ENCODE assay signal across 11 cellular contexts in genomic region chr19:41428481-41428859, GRCh38. TPM values are rescaled to one million over a fixed set of nuclear protein-coding genes. Genes with fewer than 3 reads are reported as not detected.
DNase-seq lines count a peak whose midpoint lies in the region; ATAC-seq and TF ChIP-seq lines count a peak whose summit lies in the region.
"Had no signal": no experiment of that assay in that cellular context is flagged by ENCODE, and none has a peak within 500 bp of the region (broad histone marks: within the 10 kb centered on the region; RNA-seq: fewer than 3 reads in every experiment).

No MANE protein-coding gene starts in this region.

- H3K4me1 ChIP-seq in adipocyte (ENCODE audit: control insufficient read depth, insufficient read depth, low read length) (peaks cover 17% of the 10 kb centered on the region), left lung (peaks cover 14 to 64% of the 10 kb centered on the region in 2 donors), stomach smooth muscle (ENCODE audit: control insufficient read depth, insufficient read depth, low read length) (peaks cover 27% of the 10 kb centered on the region)

- H3K9ac ChIP-seq in adipocyte (ENCODE audit: low read length), result peak overlapping the region; percentile 69
- peak overlapping the region in 1 of 2 donors; percentile 64 for H3K9ac ChIP-seq in stomach smooth muscle (ENCODE audit: low read length in 2 of 2)

- H3K4me3 ChIP-seq in adipocyte (ENCODE audit: low read length), result no peak overlapping the region
- H3K4me3 ChIP-seq in left lung, result peak overlapping the region; percentile 49 to 71
- peak overlapping the region; percentile 52 to 81 for H3K4me3 ChIP-seq in stomach smooth muscle (ENCODE audit: low read length in 2 of 2)
- H3K4me3 ChIP-seq: testis had no signal

- H3K36me3 Mint-ChIP-seq in activated CD4-positive, alpha-beta T cell treated with anti-CD3 and anti-CD28 coated beads, Interleukin-2, amount 10 ng/mL, durations not matched to agents 24 days and 14 days (ENCODE audit: low read depth), result peaks cover 23% of the 10 kb centered on the region

- no peak for DNase-seq in activated CD4-positive, alpha-beta T cell treated with anti-CD3 and anti-CD28 coated beads, Interleukin-2, amount 10 ng/mL, durations not matched to agents 24 days and 14 days
- no peak for DNase-seq in activated CD4-positive, alpha-beta T cell treated with anti-CD3 and anti-CD28 coated beads for 4 hours
- DNase-seq in adipocyte (ENCODE audit: low read depth) (no peak), left lung (no peak), OCI-M2 (lab: John Stamatoyannopoulos, UW; ENCODE audit: unreplicated experiment) (no peak), putamen (ENCODE audit: low spot score) (no peak), cerebellar cortex (ENCODE audit: low spot score) (no peak)
- DNase-seq: testis had no signal

- peak overlapping the region; percentile 91 for H3K4me3 Mint-ChIP-seq in activated CD4-positive, alpha-beta T cell treated with anti-CD3 and anti-CD28 coated beads, Interleukin-2, amount 10 ng/mL, durations not matched to agents 24 days and 14 days

- no peak for ATAC-seq in left lung

- H3K27me3 ChIP-seq in adipocyte (replicated peaks; ENCODE audit: control insufficient read depth, insufficient read depth, low read length) (no peaks in the 10 kb centered on the region), left lung (no peaks in the 10 kb centered on the region), stomach smooth muscle (ENCODE audit: control insufficient read depth in 1 of 2, insufficient read depth in 2 of 2, low read length in 2 of 2) (no peaks in the 10 kb centered on the region)
- H3K27me3 ChIP-seq: testis had no signal

- no peaks in the 10 kb centered on the region for H3K27me3 Mint-ChIP-seq in activated CD4-positive, alpha-beta T cell treated with anti-CD3 and anti-CD28 coated beads, Interleukin-2, amount 10 ng/mL, durations not matched to agents 24 days and 14 days

- intact Hi-C loops in activated CD4-positive, alpha-beta T cell treated with anti-CD3 and anti-CD28 coated beads, Interleukin-2, amount 10 ng/mL, durations not matched to agents 24 days and 14 days (cut with micrococcal nuclease), result loop anchor here (1.0 kb wide), 1 partner anchor 11 kb away; the partner anchor contains the start of gene DMAC2
- intact Hi-C loops in left lung (cut with DNase I), result no loop called here

- peaks cover 12% of the 10 kb centered on the region for H3K4me1 Mint-ChIP-seq in activated CD4-positive, alpha-beta T cell treated with anti-CD3 and anti-CD28 coated beads, Interleukin-2, amount 10 ng/mL, durations not matched to agents 24 days and 14 days

- TF ChIP-seq CTCF in left lung (IDR thresholded peaks at IDR 0.05), result no peak

- no peaks in the 10 kb centered on the region for H3K9me3 Mint-ChIP-seq in activated CD4-positive, alpha-beta T cell treated with anti-CD3 and anti-CD28 coated beads, Interleukin-2, amount 10 ng/mL, durations not matched to agents 24 days and 14 days

- H3K36me3 ChIP-seq in adipocyte (ENCODE audit: control insufficient read depth, insufficient read depth, low read length, severe bottlenecking) (peaks cover 24% of the 10 kb centered on the region), left lung (peaks cover 0 to 60% of the 10 kb centered on the region in 2 donors), stomach smooth muscle (ENCODE audit: control insufficient read depth in 2 of 2, insufficient read depth in 2 of 2, low read length in 2 of 2) (peaks cover 24 to 27% of the 10 kb centered on the region in 2 donors)

- H3K9me3 ChIP-seq in adipocyte (ENCODE audit: control insufficient read depth, low read length) (no peaks in the 10 kb centered on the region), left lung (no peaks in the 10 kb centered on the region), stomach smooth muscle (ENCODE audit: control insufficient read depth in 2 of 2, low read length in 2 of 2) (no peaks in the 10 kb centered on the region)
- H3K9me3 ChIP-seq: testis had no signal

- peak overlapping the region; percentile 75 to 90 for H3K27ac ChIP-seq in left lung
- peak overlapping the region; percentile 64 for H3K27ac ChIP-seq in stomach smooth muscle (ENCODE audit: low read length)

- H3K27ac Mint-ChIP-seq in activated CD4-positive, alpha-beta T cell treated with anti-CD3 and anti-CD28 coated beads, Interleukin-2, amount 10 ng/mL, durations not matched to agents 24 days and 14 days, result peak overlapping the region; percentile 61

RNA-seq across cellular contexts. Expression of gene B3GNT8, which starts 1.3 kb away (rescaled TPM):
- total RNA-seq in activated CD4-positive, alpha-beta T cell treated with anti-CD3 and anti-CD28 coated beads, Interleukin-2, amount 10 ng/mL, durations not matched to agents 24 days and 14 days, result 0.37 and 0.83 TPM in 2 replicates
- 10 to 100 TPM; 21.8 to 41.5 TPM for total RNA-seq in left lung

RNA-seq across cellular contexts. Expression of gene DMAC2, which starts 11.2 kb away (rescaled TPM):
- total RNA-seq in activated CD4-positive, alpha-beta T cell treated with anti-CD3 and anti-CD28 coated beads, Interleukin-2, amount 10 ng/mL, durations not matched to agents 24 days and 14 days, result 52.6 and 58.7 TPM in 2 replicates
- 10 to 100 TPM; 58.3 to 58.5 TPM for total RNA-seq in left lung

RNA-seq across cellular contexts. Expression of gene ERICH4, which starts 14.5 kb away (rescaled TPM):
- not detected in 2 replicates for total RNA-seq in activated CD4-positive, alpha-beta T cell treated with anti-CD3 and anti-CD28 coated beads, Interleukin-2, amount 10 ng/mL, durations not matched to agents 24 days and 14 days
- not detected for total RNA-seq in left lung
- total RNA-seq: dermis microvascular lymphatic vessel endothelial cell, osteocyte had no signal

RNA-seq across cellular contexts. Expression of gene BCKDHA, which starts 30.9 kb away (rescaled TPM):
- 11.4 and 20.1 TPM in 2 replicates for total RNA-seq in activated CD4-positive, alpha-beta T cell treated with anti-CD3 and anti-CD28 coated beads, Interleukin-2, amount 10 ng/mL, durations not matched to agents 24 days and 14 days
- 10 to 100 TPM; 12.1 to 17.8 TPM for total RNA-seq in left lung

RNA-seq across cellular contexts. Expression of gene EXOSC5, which starts 31.3 kb away (rescaled TPM):
- total RNA-seq in activated CD4-positive, alpha-beta T cell treated with anti-CD3 and anti-CD28 coated beads, Interleukin-2, amount 10 ng/mL, durations not matched to agents 24 days and 14 days, result 65.8 and 69.2 TPM in 2 replicates
- total RNA-seq in left lung, result 10 to 100 TPM; 10.3 to 17.4 TPM

Comparison
In these comparisons a context has a peak if more than half of its experiments do, and no peak if none do; other contexts are left out.
1. RNA of gene B3GNT8, which starts 1.3 kb away (total RNA-seq): 21.8 to 41.5 TPM in left lung; 0.37 to 0.83 TPM in activated CD4-positive, alpha-beta T cell treated with anti-CD3 and anti-CD28 coated beads, Interleukin-2, amount 10 ng/mL, durations not matched to agents 24 days and 14 days; every median in the first group is over 10 times any median in the second.